Comparison of ENCODE assay signal across 1 cellular context in the genomic region with DNA sequence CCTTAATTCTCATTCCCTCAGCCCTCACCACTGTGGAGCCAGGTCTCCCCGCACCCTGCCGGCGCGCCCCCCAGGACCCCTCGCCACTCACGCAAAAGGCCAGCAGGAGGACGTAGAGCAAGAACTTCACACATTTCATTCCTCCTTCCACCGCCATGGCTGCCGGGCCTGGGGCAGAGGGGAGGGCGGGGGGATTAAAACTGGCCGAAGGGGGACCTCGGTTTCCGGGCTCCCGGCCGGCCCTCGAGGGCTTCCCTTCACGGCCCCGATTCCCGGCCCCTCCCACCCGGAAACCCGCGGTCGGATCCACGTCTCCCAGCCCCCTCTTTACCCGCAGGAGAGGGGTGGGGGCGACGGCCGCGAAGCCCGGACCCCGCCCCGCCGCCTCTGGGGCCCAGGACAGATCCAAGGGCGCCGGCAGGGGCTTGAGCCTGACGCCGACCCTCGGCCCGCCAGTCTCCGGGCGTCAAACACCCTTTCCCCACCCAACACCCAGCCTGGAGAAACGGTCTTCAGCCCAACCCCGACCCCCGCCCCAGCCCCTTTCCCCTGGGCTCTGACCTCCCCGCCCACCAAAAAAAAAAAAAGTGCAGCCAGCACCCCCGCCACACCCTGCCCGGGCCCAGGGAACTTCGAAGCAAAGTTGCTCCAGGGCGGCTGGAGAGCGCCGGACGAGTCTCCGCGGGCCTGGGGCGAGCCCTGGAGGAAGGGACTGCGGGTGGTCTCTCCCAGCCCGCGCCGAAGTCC.
TF ChIP-seq lines count a peak whose summit lies in the region.

No MANE protein-coding gene starts in this region.

TF ChIP-seq in HepG2, 621 proteins besides CTCF, POLR2A, EP300 and RAD21 (continued from another document):
- 0 out of 2 replicates have a peak, but pooled peaks have one; percentile 35 for TF ChIP-seq ZNF746 (CRISPR knock-in tag; IDR thresholded peaks at IDR 0.05)
- peak; percentile 28; the same call in 1 of the 2 replicates for TF ChIP-seq KDM2A (CRISPR knock-in tag; IDR thresholded peaks at IDR 0.05; ENCODE audit: borderline replicate concordance, low read depth)
- peak; percentile 28; the same call in 1 of the 2 replicates for TF ChIP-seq ARID2 (CRISPR knock-in tag; IDR thresholded peaks at IDR 0.05; ENCODE audit: borderline replicate concordance)
- no peak for TF ChIP-seq MAFG (CRISPR knock-in tag; IDR thresholded peaks at IDR 0.05)
- peak; percentile 6; the same call in 1 of the 2 replicates for TF ChIP-seq UBTF (CRISPR knock-in tag; IDR thresholded peaks at IDR 0.05)
